12 cellular contexts compared by ENCODE assay signal in the genomic region with DNA sequence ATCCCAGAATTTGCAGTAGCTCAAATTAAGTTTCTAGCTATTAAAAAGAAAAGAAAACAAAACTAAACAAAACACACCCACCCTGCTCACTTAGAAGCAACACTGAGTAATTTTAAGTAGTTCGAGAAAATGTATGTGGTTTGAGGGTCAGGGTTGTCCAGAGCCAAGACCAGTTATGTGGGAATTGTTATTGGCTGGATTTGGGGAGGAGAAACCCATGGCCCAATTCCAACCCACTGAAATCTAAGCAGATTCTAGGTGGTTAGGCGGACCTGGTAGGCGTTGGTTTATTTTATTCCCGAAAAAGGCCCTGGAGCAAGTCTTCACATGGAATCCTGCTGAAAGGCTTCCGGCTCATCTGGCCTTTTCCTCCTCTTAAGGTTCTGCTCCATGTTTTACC.
A peak's percentile ranks its signal among the peaks of the same experiment; 100 is the strongest.
DNase-seq lines count a peak whose midpoint lies in the region; ATAC-seq, FAIRE-seq and TF ChIP-seq lines count a peak whose summit lies in the region.
"Had no signal": no experiment of that assay in that cellular context is flagged by ENCODE, and none has a peak within 500 bp of the region (broad histone marks: within the 10 kb centered on the region; RNA-seq: fewer than 3 reads in every experiment).

No MANE protein-coding gene starts in this region.

- no peaks in the 10 kb centered on the region for H3K27me3 ChIP-seq in CD4-positive, alpha-beta T cell (ENCODE audit: control insufficient read depth, insufficient read depth, low read length)
- H3K27me3 ChIP-seq: spleen had no signal

- peak overlapping the region; percentile 94 to 97 (median 95) for H3K27ac Mint-ChIP-seq in nephron
- no peak overlapping the region for H3K27ac Mint-ChIP-seq in CD4-positive, alpha-beta T cell

- H3K9me3 ChIP-seq in CD4-positive, alpha-beta T cell (ENCODE audit: control insufficient read depth, low read length) = no peaks in the 10 kb centered on the region
- H3K9me3 ChIP-seq: spleen had no signal

- no peaks in the 10 kb centered on the region for H3K9me3 Mint-ChIP-seq in nephron
- no peaks in the 10 kb centered on the region for H3K9me3 Mint-ChIP-seq in CD4-positive, alpha-beta T cell

- POLR2A ChIA-PET in CD4-positive, alpha-beta T cell (lab: Charles Lee) = interaction anchor here (0.6 kb wide), 1 partner anchor 371 kb away, joined by 4 read pairs; no protein-coding TSS in a partner anchor

- intact Hi-C loops in CD4-positive, alpha-beta T cell (cut with DNase I, micrococcal nuclease) = loop anchor here in 1 of 2 experiments (5.0 kb wide), 1 partner anchor 60 kb away; no protein-coding TSS in a partner anchor

- TF ChIP-seq CTCF in nephron (IDR thresholded peaks at IDR 0.05; ENCODE audit: unreplicated experiment in 3 of 3) = no peak
- TF ChIP-seq CTCF in CD4-positive, alpha-beta T cell (IDR thresholded peaks at IDR 0.05) = no peak

- ATAC-seq in HG03196 (IDR thresholded peaks at IDR 0.05; ENCODE audit: unreplicated experiment) (no peak), HG03135 (IDR thresholded peaks at IDR 0.05; ENCODE audit: unreplicated experiment) (no peak), HG02840 (IDR thresholded peaks at IDR 0.05; ENCODE audit: low FRiP score, unreplicated experiment) (no peak)
- no peak for ATAC-seq in CD4-positive, alpha-beta T cell (ENCODE audit: poor library complexity)

- no peaks in the 10 kb centered on the region for H3K27me3 Mint-ChIP-seq in nephron (ENCODE audit: low read depth)
- H3K27me3 Mint-ChIP-seq in CD4-positive, alpha-beta T cell = no peaks in the 10 kb centered on the region

- no peak for FAIRE-seq in RCC 7860 (lab: Jason Lieb, UNC)

- peaks cover 7% of the 10 kb centered on the region for H3K36me3 Mint-ChIP-seq in nephron (ENCODE audit: low read depth)
- peaks cover 12% of the 10 kb centered on the region for H3K36me3 Mint-ChIP-seq in CD4-positive, alpha-beta T cell (ENCODE audit: low read depth)

- peak overlapping the region in 2 of 3 experiments; percentile 52 to 70 for H3K4me3 Mint-ChIP-seq in nephron
- H3K4me3 Mint-ChIP-seq in CD4-positive, alpha-beta T cell = no peak overlapping the region

- peak; percentile 71 for DNase-seq in A172 (ENCODE audit: low spot score)
- peak; percentile 12 for DNase-seq in RCC 7860 (ENCODE audit: low spot score)
- no peak for DNase-seq in epithelial cell of prostate (ENCODE audit: low read depth, low spot score)
- no peak for DNase-seq in CD4-positive, alpha-beta T cell
- DNase-seq: activated T-cell treated with anti-CD3 and anti-CD28 coated beads, Interleukin-2, amount 50 U/mL, for 1 hour; NCI-H1048; spleen; SW 1271 had no signal

- peaks cover 57% of the 10 kb centered on the region for H3K4me1 Mint-ChIP-seq in nephron
- peaks cover 50% of the 10 kb centered on the region for H3K4me1 Mint-ChIP-seq in CD4-positive, alpha-beta T cell (ENCODE audit: low read depth)

- H3K27ac ChIP-seq in epithelial cell of prostate = peak overlapping the region; percentile 32
- no peak overlapping the region for H3K27ac ChIP-seq in CD4-positive, alpha-beta T cell (ENCODE audit: low read depth, low read length)

- CTCF ChIA-PET in CD4-positive, alpha-beta T cell (lab: Charles Lee) = no interaction called here

Comparison
In these comparisons a context has a peak if more than half of its experiments do, and no peak if none do; other contexts are left out.
1. DNase-seq: peak in A172 (single experiment) and RCC 7860 (single experiment); none in epithelial cell of prostate (single experiment) and CD4-positive, alpha-beta T cell (0 of 10).